ENCODE assay signal across 13 cellular contexts in genomic region chr2:159172403-159172802, GRCh38.
DNase-seq lines count a peak whose midpoint lies in the region; ATAC-seq and TF ChIP-seq lines count a peak whose summit lies in the region.
"Had no signal": no experiment of that assay in that cellular context is flagged by ENCODE, and none has a peak within 500 bp of the region (broad histone marks: within the 10 kb centered on the region; RNA-seq: fewer than 3 reads in every experiment).

No MANE protein-coding gene starts in this region.

- H3K4me2 ChIP-seq in BLaER1: peak overlapping the region; percentile 21
- H3K4me2 ChIP-seq in DND-41 (ENCODE audit: insufficient read depth, low read length): no peak overlapping the region

- no peaks in the 10 kb centered on the region for H3K27me3 ChIP-seq in BLaER1
- H3K27me3 ChIP-seq in DND-41 (ENCODE audit: insufficient read depth, low read length, poor library complexity): no peaks in the 10 kb centered on the region
- H3K27me3 ChIP-seq in liver (ENCODE audit: control insufficient read depth in 4 of 4, insufficient read depth in 4 of 4, low read length in 3 of 4): no peaks in the 10 kb centered on the region

- no peak for TF ChIP-seq RAD21 in liver (IDR thresholded peaks at IDR 0.05)

- peak overlapping the region; percentile 47 for H3K27ac Mint-ChIP-seq in nephron progenitor cell
- no peak overlapping the region for H3K27ac Mint-ChIP-seq in HFFc6
- H3K27ac Mint-ChIP-seq: B cell; CD14-positive monocyte; CD8-positive, alpha-beta T cell had no signal

- DNase-seq in DND-41: no peak
- no peak for DNase-seq in nephron progenitor cell
- DNase-seq in HFFc6: no peak
- no peak for DNase-seq in RPMI8226
- DNase-seq in SHP77 (lab: John Stamatoyannopoulos, UW): no peak
- DNase-seq: Caco-2; CD8-positive, alpha-beta T cell; GF-D8 had no signal

- H3K79me2 ChIP-seq in DND-41 (ENCODE audit: insufficient read depth, low read length): no peaks in the 10 kb centered on the region

- no peaks in the 10 kb centered on the region for H3K9me3 Mint-ChIP-seq in nephron progenitor cell
- H3K9me3 Mint-ChIP-seq in HFFc6: no peaks in the 10 kb centered on the region
- H3K9me3 Mint-ChIP-seq: CD8-positive, alpha-beta T cell had no signal

- ATAC-seq in DND-41 (ENCODE audit: insufficient read depth, low read depth): 0 out of 3 replicates have a peak, but pooled peaks have one; percentile 14
- ATAC-seq: CD8-positive, alpha-beta T cell had no signal

- H3K27ac ChIP-seq in BLaER1: no peak overlapping the region
- no peak overlapping the region for H3K27ac ChIP-seq in DND-41 (ENCODE audit: low read length)
- H3K27ac ChIP-seq in liver (ENCODE audit: low read depth in 1 of 2, low read length in 2 of 2): no peak overlapping the region

- no peak overlapping the region for H3K4me3 ChIP-seq in BLaER1
- H3K4me3 ChIP-seq in DND-41 (ENCODE audit: low read depth in 1 of 2, low read length in 2 of 2): no peak overlapping the region
- H3K4me3 ChIP-seq in liver (ENCODE audit: low read depth in 1 of 3, low read length in 3 of 3): no peak overlapping the region
- H3K4me3 ChIP-seq: HAP-1 had no signal

- H3K27me3 Mint-ChIP-seq in nephron progenitor cell (ENCODE audit: low read depth, poor library complexity) (no peaks in the 10 kb centered on the region), HFFc6 (ENCODE audit: insufficient read depth) (peaks cover 4% of the 10 kb centered on the region)
- H3K27me3 Mint-ChIP-seq: B cell had no signal

- H3K4me1 ChIP-seq in BLaER1 (peaks cover 18% of the 10 kb centered on the region), DND-41 (ENCODE audit: insufficient read depth, low read length) (peaks cover 3% of the 10 kb centered on the region; the same call in 1 of the 2 replicates), liver (ENCODE audit: control insufficient read depth in 4 of 4, insufficient read depth in 4 of 4, low read length in 3 of 4) (peaks cover 0 to 4% (median 0%) of the 10 kb centered on the region in 4 donors)
- H3K4me1 ChIP-seq: HAP-1 had no signal

- no peak for TF ChIP-seq CTCF in DND-41 (IDR thresholded peaks at IDR 0.05; ENCODE audit: borderline replicate concordance, extremely low read depth, low read length, poor library complexity, severe bottlenecking)
- no peak for TF ChIP-seq CTCF in liver (IDR thresholded peaks at IDR 0.05; ENCODE audit: low read depth, low read length, missing input control)
- no peak for TF ChIP-seq CTCF in nephron progenitor cell (IDR thresholded peaks at IDR 0.05)
- TF ChIP-seq CTCF in HFFc6 (IDR thresholded peaks at IDR 0.05): no peak

- no peaks in the 10 kb centered on the region for H4K20me1 ChIP-seq in BLaER1
- H4K20me1 ChIP-seq in DND-41 (ENCODE audit: insufficient read depth, low read length): no peaks in the 10 kb centered on the region

- H3K9me3 ChIP-seq in BLaER1 (no peaks in the 10 kb centered on the region), DND-41 (ENCODE audit: insufficient read depth, low read length, severe bottlenecking) (no peaks in the 10 kb centered on the region), liver (ENCODE audit: control insufficient read depth in 4 of 4, low read length in 3 of 4) (no peaks in the 10 kb centered on the region)
- H3K9me3 ChIP-seq: Caco-2, HAP-1 had no signal

- H3K4me3 Mint-ChIP-seq in nephron progenitor cell: no peak overlapping the region
- no peak overlapping the region for H3K4me3 Mint-ChIP-seq in HFFc6
- H3K4me3 Mint-ChIP-seq: B cell; CD14-positive monocyte; CD8-positive, alpha-beta T cell had no signal

- H3K36me3 Mint-ChIP-seq in nephron progenitor cell (ENCODE audit: low read depth) (peaks cover 94% of the 10 kb centered on the region), HFFc6 (ENCODE audit: low read depth) (peaks cover 24% of the 10 kb centered on the region)
- H3K36me3 Mint-ChIP-seq: CD14-positive monocyte; CD8-positive, alpha-beta T cell had no signal

- H3K4me1 Mint-ChIP-seq in nephron progenitor cell: peaks cover 35% of the 10 kb centered on the region
- peaks cover 10% of the 10 kb centered on the region for H3K4me1 Mint-ChIP-seq in HFFc6 (ENCODE audit: low read depth)
- H3K4me1 Mint-ChIP-seq: B cell, CD14-positive monocyte had no signal

- whole genome bisulfite sequencing in liver: 86% methylated on average over 3 of the region's 3 CpGs

- no peak overlapping the region for H2AFZ ChIP-seq in DND-41 (ENCODE audit: low read depth, low read length)

- no peaks in the 10 kb centered on the region for H3K36me3 ChIP-seq in BLaER1
- peaks cover 26% of the 10 kb centered on the region; the same call in 1 of the 2 replicates for H3K36me3 ChIP-seq in DND-41 (ENCODE audit: insufficient read depth, low read length)
- peaks cover 2 to 9% (median 6%) of the 10 kb centered on the region in 4 donors for H3K36me3 ChIP-seq in liver (ENCODE audit: control insufficient read depth in 4 of 4, insufficient read depth in 3 of 4, low read depth in 1 of 4, low read length in 3 of 4)
- H3K36me3 ChIP-seq: HAP-1 had no signal

- H3K9ac ChIP-seq in BLaER1 (no peak overlapping the region), DND-41 (ENCODE audit: low read depth, low read length) (no peak overlapping the region), liver (ENCODE audit: low read depth in 1 of 2, low read length in 2 of 2) (no peak overlapping the region)

TF ChIP-seq in liver, 16 proteins besides CTCF, POLR2A, EP300 and RAD21:
- TF ChIP-seq NR2F2 (IDR thresholded peaks at IDR 0.05) (peak; percentile 94), MAX (IDR thresholded peaks at IDR 0.05) (peak; percentile 49), YY1 (IDR thresholded peaks at IDR 0.05) (no peak)
TF ChIP-seq in liver: peak in this region for 2.
